Comparison of ENCODE assay signal across 8 cellular contexts in the genomic region with DNA sequence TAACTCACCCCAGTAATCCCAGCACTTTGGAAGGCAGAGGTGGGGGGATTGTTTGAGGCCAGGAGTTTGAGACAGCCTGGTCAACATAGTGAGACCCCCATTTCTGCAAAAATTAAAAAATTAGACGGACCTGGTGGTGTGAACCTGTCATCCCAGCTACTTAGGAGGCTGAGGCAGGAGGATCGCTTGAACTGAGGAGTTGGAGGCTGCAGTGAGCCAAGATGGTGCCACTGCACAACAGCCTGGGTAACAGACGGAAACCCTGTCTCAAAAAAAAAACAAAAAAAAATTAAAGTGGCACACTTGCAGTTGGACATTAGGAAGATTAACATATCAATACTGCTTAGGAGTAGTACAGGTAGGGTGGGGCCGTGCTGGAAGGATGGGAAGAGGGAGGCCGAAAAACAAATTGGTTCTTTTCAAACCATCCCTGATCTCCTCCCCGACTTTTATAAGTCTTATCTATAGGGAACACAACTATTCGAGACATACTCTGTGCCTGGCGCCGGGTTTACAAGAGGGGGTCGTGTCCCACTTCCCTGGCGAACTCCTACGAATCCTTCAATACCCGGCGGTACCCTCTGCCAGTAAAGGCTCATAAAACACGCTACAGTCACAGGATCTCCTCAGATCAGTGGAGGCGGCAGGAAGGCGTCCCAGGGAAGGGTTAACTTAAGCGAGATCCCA. TPM values are rescaled to one million over a fixed set of nuclear protein-coding genes. Genes with fewer than 3 reads are reported as not detected.
DNase-seq lines count a peak whose midpoint lies in the region; ATAC-seq and TF ChIP-seq lines count a peak whose summit lies in the region.

No MANE protein-coding gene starts in this region.

- H3K27ac ChIP-seq in iPS-20b (ENCODE audit: low read length) (peak overlapping the region; percentile 73), suprapubic skin (peak overlapping the region; percentile 92)

- H3K4me1 ChIP-seq in iPS-20b (ENCODE audit: insufficient read depth, low read length) (0 out of 2 replicates have a peak, but pooled peaks cover 5% of the 10 kb centered on the region), suprapubic skin (peaks cover 21% of the 10 kb centered on the region)

- H3K9me3 Mint-ChIP-seq in activated naive CD4-positive, alpha-beta T cell treated with anti-CD3 and anti-CD28 coated beads, Interleukin-2, amount 50 U/mL, for 72 hours, result no peaks in the 10 kb centered on the region

- H3K9me3 ChIP-seq in iPS-20b (ENCODE audit: insufficient read depth, low read depth, low read length) (no peaks in the 10 kb centered on the region), suprapubic skin (no peaks in the 10 kb centered on the region)

- peaks cover 7 to 20% of the 10 kb centered on the region in 2 donors for H3K36me3 Mint-ChIP-seq in activated naive CD4-positive, alpha-beta T cell treated with anti-CD3 and anti-CD28 coated beads, Interleukin-2, amount 50 U/mL, for 72 hours

- peaks cover 10% of the 10 kb centered on the region for H3K36me3 ChIP-seq in iPS-20b (ENCODE audit: insufficient read depth, low read depth, low read length)
- peaks cover 9% of the 10 kb centered on the region for H3K36me3 ChIP-seq in suprapubic skin

- no peak for TF ChIP-seq POLR2A in suprapubic skin (IDR thresholded peaks at IDR 0.05)

- H3K27me3 ChIP-seq in iPS-20b (ENCODE audit: insufficient read depth, low read length) (no peaks in the 10 kb centered on the region), suprapubic skin (no peaks in the 10 kb centered on the region)

- no peak for TF ChIP-seq EP300 in suprapubic skin (IDR thresholded peaks at IDR 0.05)

- DNase-seq in SKM-1 treated with dmso at 0.1 percent for 144 hours (lab: John Stamatoyannopoulos, UW; ENCODE audit: unreplicated experiment), result peak; percentile 38
- DNase-seq in SKM-1 (lab: John Stamatoyannopoulos, UW; ENCODE audit: unreplicated experiment), result no peak
- DNase-seq in activated naive CD4-positive, alpha-beta T cell treated with anti-CD3 and anti-CD28 coated beads, Interleukin-2, amount 50 U/mL, for 72 hours (ENCODE audit: low spot score in 2 of 2), result no peak
- DNase-seq in suprapubic skin (ENCODE audit: low spot score in 2 of 2), result no peak
- DNase-seq in DMS 273 treated with DMSO at 0.1 percent for 48 hours (lab: John Stamatoyannopoulos, UW), result no peak
- DNase-seq in stimulated activated naive CD4-positive, alpha-beta T cell (lab: John Stamatoyannopoulos, UW), result no peak

- 25% methylated on average over 15 of the region's 18 CpGs for WGBS in suprapubic skin

- H3K4me3 ChIP-seq in iPS-20b (ENCODE audit: low read length) (peak overlapping the region; percentile 92), suprapubic skin (peak overlapping the region; percentile 86)

- H3K27ac Mint-ChIP-seq in activated naive CD4-positive, alpha-beta T cell treated with anti-CD3 and anti-CD28 coated beads, Interleukin-2, amount 50 U/mL, for 72 hours, result peak overlapping the region; percentile 94 to 99

- TF ChIP-seq CTCF in suprapubic skin (IDR thresholded peaks at IDR 0.05), result no peak

- H3K9ac ChIP-seq in iPS-20b (ENCODE audit: low read depth, low read length), result peak overlapping the region; percentile 93

- no peak for ATAC-seq in activated naive CD4-positive, alpha-beta T cell treated with anti-CD3 and anti-CD28 coated beads, Interleukin-2, amount 50 U/mL, for 72 hours
- ATAC-seq in GM21825 (IDR thresholded peaks at IDR 0.05; ENCODE audit: unreplicated experiment), result no peak

RNA-seq across cellular contexts. Expression of a gene that starts 0.6 kb away (rescaled TPM):
- 10 to 100 TPM; 52.7 to 57.6 TPM for total RNA-seq in activated naive CD4-positive, alpha-beta T cell treated with anti-CD3 and anti-CD28 coated beads, Interleukin-2, amount 50 U/mL, for 72 hours
- total RNA-seq in suprapubic skin, result 10 to 100 TPM; 31.7 to 59.3 (median 48.9) TPM

RNA-seq across cellular contexts. Expression of a gene that starts 0.9 kb away (rescaled TPM):
- total RNA-seq in activated naive CD4-positive, alpha-beta T cell treated with anti-CD3 and anti-CD28 coated beads, Interleukin-2, amount 50 U/mL, for 72 hours, result 10 to 100 TPM; 16.4 to 20.9 TPM
- total RNA-seq in suprapubic skin, result 1 to 10 TPM; 4.5 to 7.1 (median 5.4) TPM

RNA-seq across cellular contexts. Expression of a gene that starts 8.2 kb away (rescaled TPM):
- total RNA-seq in activated naive CD4-positive, alpha-beta T cell treated with anti-CD3 and anti-CD28 coated beads, Interleukin-2, amount 50 U/mL, for 72 hours, result 1 to 10 TPM; 2.6 to 5.6 TPM
- total RNA-seq in suprapubic skin, result 1 to 10 TPM; 2.6 to 6.2 (median 3.6) TPM

RNA-seq across cellular contexts. Expression of a gene that starts 17.1 kb away (rescaled TPM):
- total RNA-seq in activated naive CD4-positive, alpha-beta T cell treated with anti-CD3 and anti-CD28 coated beads, Interleukin-2, amount 50 U/mL, for 72 hours, result 10 to 100 TPM in 1 of 2 donors, 1 to 10 TPM in 1; 8.4 to 13.6 TPM
- 10 to 100 TPM; 16.7 to 33.2 (median 31.8) TPM for total RNA-seq in suprapubic skin

RNA-seq across cellular contexts. Expression of a gene that starts 17.3 kb away (rescaled TPM):
- total RNA-seq in activated naive CD4-positive, alpha-beta T cell treated with anti-CD3 and anti-CD28 coated beads, Interleukin-2, amount 50 U/mL, for 72 hours, result 100 to 1,000 TPM; 291 to 375 TPM
- total RNA-seq in suprapubic skin, result 10 to 100 TPM; 43.8 to 97.0 (median 51.8) TPM
